Comparison of ENCODE assay signal across 17 cellular contexts in genomic region chr10:3100093-3100792, GRCh38. TPM values are rescaled to one million over a fixed set of nuclear protein-coding genes. Genes with fewer than 3 reads are reported as not detected.
A peak's percentile ranks its signal among the peaks of the same experiment; 100 is the strongest.
DNase-seq lines count a peak whose midpoint lies in the region; ATAC-seq, FAIRE-seq and TF ChIP-seq lines count a peak whose summit lies in the region.
"Had no signal": no experiment of that assay in that cellular context is flagged by ENCODE, and none has a peak within 500 bp of the region (broad histone marks: within the 10 kb centered on the region; RNA-seq: fewer than 3 reads in every experiment).

No MANE protein-coding gene starts in this region.

- no peak overlapping the region for H4K12ac ChIP-seq in trophoblast cell (ENCODE audit: low read depth, low read length)

- no peak overlapping the region for H3K18ac ChIP-seq in trophoblast cell (ENCODE audit: low read length)

- no peak for DNase-seq in activated CD4-positive, alpha-beta T cell treated with anti-CD3 and anti-CD28 coated beads, Interleukin-2, amount 10 ng/mL, durations not matched to agents 24 days and 14 days
- DNase-seq in activated CD4-positive, alpha-beta T cell treated with anti-CD3 and anti-CD28 coated beads, Interleukin-2, amount 50 U/mL, for 1 hour = no peak
- DNase-seq in RWPE1 (ENCODE audit: low spot score) (no peak), endodermal cell (no peak), trophoblast cell (no peak), erythroblast (lab: John Stamatoyannopoulos, UW) (no peak), HTR-8/SVneo (ENCODE audit: insufficient read length, low spot score) (no peak)
- no peak for DNase-seq in activated CD8-positive, alpha-beta T cell treated with anti-CD3 and anti-CD28 coated beads, Interleukin-2, amount 10 ng/mL, durations not matched to agents 7 days and 5 days
- DNase-seq: DMS53, NCI-H1092, NCI-H1694, NCI-H446 had no signal

- H3K4me3 ChIP-seq in endodermal cell (ENCODE audit: low read length) (no peak overlapping the region), trophoblast cell (ENCODE audit: low read depth, low read length) (no peak overlapping the region)

- H3K23ac ChIP-seq in trophoblast cell (ENCODE audit: low read length) = no peak overlapping the region

- peaks cover 9% of the 10 kb centered on the region for H3K4me1 ChIP-seq in endodermal cell (ENCODE audit: control insufficient read depth, insufficient read depth, low read length)
- peaks cover 7 to 15% of the 10 kb centered on the region in 2 experiments for H3K4me1 ChIP-seq in trophoblast cell (ENCODE audit: control insufficient read depth in 1 of 2, insufficient read depth in 2 of 2, low read length in 2 of 2)

- FAIRE-seq in HTR-8/SVneo (lab: Jason Lieb, UNC) = no peak
- FAIRE-seq: GM18507 had no signal

- peak overlapping the region; percentile 34 for H3K27ac Mint-ChIP-seq in activated CD4-positive, alpha-beta T cell treated with anti-CD3 and anti-CD28 coated beads, Interleukin-2, amount 10 ng/mL, durations not matched to agents 24 days and 14 days
- H3K27ac Mint-ChIP-seq in endodermal cell = peak overlapping the region; percentile 30
- no peak overlapping the region for H3K27ac Mint-ChIP-seq in activated CD8-positive, alpha-beta T cell treated with anti-CD3 and anti-CD28 coated beads, Interleukin-2, amount 10 ng/mL, durations not matched to agents 7 days and 5 days

- peak overlapping the region; percentile 54 for H3K4ac ChIP-seq in trophoblast cell (ENCODE audit: low read depth, low read length)

- H3K79me1 ChIP-seq in trophoblast cell (ENCODE audit: low read length) = peaks cover 11% of the 10 kb centered on the region

- H3K4me3 Mint-ChIP-seq in activated CD4-positive, alpha-beta T cell treated with anti-CD3 and anti-CD28 coated beads, Interleukin-2, amount 10 ng/mL, durations not matched to agents 24 days and 14 days = no peak overlapping the region
- no peak overlapping the region for H3K4me3 Mint-ChIP-seq in endodermal cell
- H3K4me3 Mint-ChIP-seq in activated CD8-positive, alpha-beta T cell treated with anti-CD3 and anti-CD28 coated beads, Interleukin-2, amount 10 ng/mL, durations not matched to agents 7 days and 5 days = no peak overlapping the region

- H3K9me3 Mint-ChIP-seq in activated CD4-positive, alpha-beta T cell treated with anti-CD3 and anti-CD28 coated beads, Interleukin-2, amount 10 ng/mL, durations not matched to agents 24 days and 14 days = no peaks in the 10 kb centered on the region
- no peaks in the 10 kb centered on the region for H3K9me3 Mint-ChIP-seq in endodermal cell
- no peaks in the 10 kb centered on the region for H3K9me3 Mint-ChIP-seq in activated CD8-positive, alpha-beta T cell treated with anti-CD3 and anti-CD28 coated beads, Interleukin-2, amount 10 ng/mL, durations not matched to agents 7 days and 5 days (ENCODE audit: insufficient read depth)

- H3K27me3 ChIP-seq in endodermal cell (ENCODE audit: control insufficient read depth, insufficient read depth, low read length, poor library complexity, severe bottlenecking) (no peaks in the 10 kb centered on the region), trophoblast cell (ENCODE audit: insufficient read depth, low read length) (no peaks in the 10 kb centered on the region)

- intact Hi-C loops in activated CD4-positive, alpha-beta T cell treated with anti-CD3 and anti-CD28 coated beads, Interleukin-2, amount 10 ng/mL, durations not matched to agents 24 days and 14 days (cut with micrococcal nuclease) = no loop called here

- no peak overlapping the region for H2AFZ ChIP-seq in trophoblast cell (ENCODE audit: insufficient read depth, low read length, poor library complexity)

- H3K27ac ChIP-seq in RWPE1 (peak overlapping the region; percentile 83), endodermal cell (ENCODE audit: low read depth, low read length) (no peak overlapping the region), trophoblast cell (ENCODE audit: low read depth, low read length) (no peak overlapping the region)
- H3K27ac ChIP-seq: 22Rv1, C4-2B, KMS-11 had no signal

- ATAC-seq in activated CD8-positive, alpha-beta T cell treated with anti-CD3 and anti-CD28 coated beads, Interleukin-2, amount 10 ng/mL, durations not matched to agents 7 days and 5 days = no peak
- ATAC-seq: Right ventricle myocardium inferior had no signal

- H3K36me3 Mint-ChIP-seq in activated CD4-positive, alpha-beta T cell treated with anti-CD3 and anti-CD28 coated beads, Interleukin-2, amount 10 ng/mL, durations not matched to agents 24 days and 14 days (ENCODE audit: low read depth) = peaks cover 63% of the 10 kb centered on the region
- H3K36me3 Mint-ChIP-seq in endodermal cell (ENCODE audit: low read depth) = peaks cover 45% of the 10 kb centered on the region
- peaks cover 60% of the 10 kb centered on the region for H3K36me3 Mint-ChIP-seq in activated CD8-positive, alpha-beta T cell treated with anti-CD3 and anti-CD28 coated beads, Interleukin-2, amount 10 ng/mL, durations not matched to agents 7 days and 5 days (ENCODE audit: low read depth)

- H2AK5ac ChIP-seq in trophoblast cell (ENCODE audit: low read length) = no peak overlapping the region

- H3K9me3 ChIP-seq in endodermal cell (ENCODE audit: control insufficient read depth, low read length) (no peaks in the 10 kb centered on the region), trophoblast cell (ENCODE audit: insufficient read depth, low read depth, low read length) (peaks cover 4% of the 10 kb centered on the region)

- H3K4me2 ChIP-seq in trophoblast cell (ENCODE audit: low read length) = no peak overlapping the region
- H3K4me2 ChIP-seq: KMS-11 had no signal

- no peak overlapping the region for H2BK120ac ChIP-seq in trophoblast cell (ENCODE audit: insufficient read depth, low read length, poor library complexity)

- H3K36me3 ChIP-seq in endodermal cell (ENCODE audit: control insufficient read depth, insufficient read depth, low read length) = peaks cover 13% of the 10 kb centered on the region
- peaks cover 50 to 59% of the 10 kb centered on the region in 2 experiments for H3K36me3 ChIP-seq in trophoblast cell (ENCODE audit: control insufficient read depth in 1 of 2, insufficient read depth in 2 of 2, low read length in 2 of 2)

- TF ChIP-seq CTCF in RWPE1 (conservative IDR thresholded peaks at IDR 0.05; ENCODE audit: low read depth) (no peak), endodermal cell (conservative IDR thresholded peaks at IDR 0.05) (no peak)

- H2BK12ac ChIP-seq in trophoblast cell (ENCODE audit: low read length) = no peak overlapping the region

- H3K9ac ChIP-seq in endodermal cell (ENCODE audit: extremely low read depth, low read length, poor library complexity, severe bottlenecking) = no peak overlapping the region
- no peak overlapping the region for H3K9ac ChIP-seq in trophoblast cell (ENCODE audit: low read length)
- H3K9ac ChIP-seq: KMS-11 had no signal

- no peak overlapping the region for H3K14ac ChIP-seq in trophoblast cell (ENCODE audit: low read length)

- H4K91ac ChIP-seq in trophoblast cell (ENCODE audit: low read depth, low read length) = no peak overlapping the region

- no peaks in the 10 kb centered on the region for H3K27me3 Mint-ChIP-seq in activated CD4-positive, alpha-beta T cell treated with anti-CD3 and anti-CD28 coated beads, Interleukin-2, amount 10 ng/mL, durations not matched to agents 24 days and 14 days
- H3K27me3 Mint-ChIP-seq in endodermal cell (ENCODE audit: insufficient read depth) = no peaks in the 10 kb centered on the region
- no peaks in the 10 kb centered on the region for H3K27me3 Mint-ChIP-seq in activated CD8-positive, alpha-beta T cell treated with anti-CD3 and anti-CD28 coated beads, Interleukin-2, amount 10 ng/mL, durations not matched to agents 7 days and 5 days (ENCODE audit: low read depth)

- H3K79me2 ChIP-seq in trophoblast cell (ENCODE audit: control insufficient read depth, insufficient read depth, low read length, poor library complexity) = peaks cover 13% of the 10 kb centered on the region

- 95 to 97% methylated on average over 13 to 19 of the region's 19 CpGs for WGBS in endodermal cell (ENCODE audit: insufficient coverage in 1 of 2, insufficient read length in 1 of 2), 2 experiments
- no CpG with 5 or more reads among the region's 19 CpGs for WGBS in trophoblast cell (ENCODE audit: extremely low coverage, insufficient coverage, insufficient read length)

- no peak overlapping the region for H4K8ac ChIP-seq in trophoblast cell (ENCODE audit: low read depth, low read length)

- H2BK5ac ChIP-seq in trophoblast cell (ENCODE audit: low read depth, low read length, poor library complexity) = no peak overlapping the region

- CTCF ChIA-PET in RWPE1 (lab: Yijun Ruan, JAX) = interaction anchor here (0.5 kb wide), 1 partner anchor 318 kb away, joined by 3 read pairs; no protein-coding TSS in a partner anchor
- CTCF ChIA-PET in activated CD8-positive, alpha-beta T cell treated with anti-CD3 and anti-CD28 coated beads, Interleukin-2, amount 10 ng/mL, durations not matched to agents 7 days and 5 days (lab: Charles Lee) = interaction anchor here (1.5 kb wide), 1 partner anchor 8 kb away, joined by 4 read pairs; no protein-coding TSS in a partner anchor

- TF ChIP-seq POLR2A in erythroblast (IDR thresholded peaks at IDR 0.05; ENCODE audit: low read length) = no peak

- POLR2A ChIA-PET in RWPE1 (lab: Yijun Ruan, JAX; ENCODE audit: low non-redundant PET) = no interaction called here
- POLR2A ChIA-PET in activated CD8-positive, alpha-beta T cell treated with anti-CD3 and anti-CD28 coated beads, Interleukin-2, amount 10 ng/mL, durations not matched to agents 7 days and 5 days (lab: Charles Lee) = interaction anchor here (0.7 kb wide), 1 partner anchor 13 kb away, joined by 3 read pairs; no protein-coding TSS in a partner anchor

- H3K4me1 Mint-ChIP-seq in activated CD4-positive, alpha-beta T cell treated with anti-CD3 and anti-CD28 coated beads, Interleukin-2, amount 10 ng/mL, durations not matched to agents 24 days and 14 days = peaks cover 19% of the 10 kb centered on the region
- peaks cover 18% of the 10 kb centered on the region for H3K4me1 Mint-ChIP-seq in endodermal cell
- H3K4me1 Mint-ChIP-seq in activated CD8-positive, alpha-beta T cell treated with anti-CD3 and anti-CD28 coated beads, Interleukin-2, amount 10 ng/mL, durations not matched to agents 7 days and 5 days (ENCODE audit: low read depth) = peaks cover 19% of the 10 kb centered on the region

RNA-seq across cellular contexts. Expression of gene PFKP, which starts 32.9 kb away (rescaled TPM):
- total RNA-seq in activated CD4-positive, alpha-beta T cell treated with anti-CD3 and anti-CD28 coated beads, Interleukin-2, amount 10 ng/mL, durations not matched to agents 24 days and 14 days = 284 and 294 TPM in 2 replicates
- total RNA-seq in endodermal cell = 10 to 100 TPM; 58.0 to 82.3 TPM
- polyA plus RNA-seq in endodermal cell (2013, experiment 1 of 2) = 42.3 TPM
- 39.7 TPM for polyA plus RNA-seq in endodermal cell (2013, experiment 2 of 2)
- 229 and 243 TPM in 2 replicates for polyA plus RNA-seq in trophoblast cell (2013)
- 100 to 1,000 TPM; 220 to 233 TPM for total RNA-seq in activated CD8-positive, alpha-beta T cell treated with anti-CD3 and anti-CD28 coated beads, Interleukin-2, amount 10 ng/mL, durations not matched to agents 7 days and 5 days
